In the genomic region with DNA sequence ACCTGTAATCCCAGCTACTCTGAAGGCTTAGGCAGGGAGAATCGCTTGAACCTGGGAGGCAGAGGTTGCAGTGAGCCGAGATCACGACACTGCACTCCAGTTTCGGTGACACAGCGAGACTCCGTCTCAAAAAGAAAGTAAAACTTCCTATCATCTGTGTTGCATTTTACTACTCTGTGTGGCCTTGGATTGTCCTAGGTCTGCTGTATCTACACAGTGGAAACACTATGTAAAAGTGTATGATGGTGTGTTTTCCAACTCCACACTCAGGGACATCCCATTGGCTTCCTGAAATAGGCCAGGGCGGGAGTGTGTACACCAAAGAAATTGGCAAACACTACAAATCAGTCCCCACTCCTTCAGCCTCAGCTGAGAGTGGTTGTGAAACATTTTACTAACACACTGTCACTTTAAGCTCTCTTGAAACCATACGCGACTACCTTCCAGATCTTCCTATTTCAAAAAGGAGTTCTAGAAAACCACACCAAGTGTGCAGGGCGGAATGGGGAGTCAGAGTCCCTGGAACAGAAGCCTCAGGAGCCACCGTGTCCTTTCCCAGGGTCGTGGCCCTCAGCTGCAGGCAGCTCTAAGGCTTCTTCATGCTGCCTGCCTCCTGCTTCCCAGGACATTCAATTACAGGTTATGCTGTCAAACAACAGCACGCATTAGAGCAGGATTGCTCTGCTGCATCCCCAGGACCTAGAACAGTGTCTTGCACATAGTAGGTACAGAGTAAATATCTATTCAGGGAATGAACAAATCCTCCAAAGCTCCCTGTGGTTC, we compare ENCODE assay signal across 8 cellular contexts.
A peak's percentile ranks its signal among the peaks of the same experiment; 100 is the strongest.
DNase-seq lines count a peak whose midpoint lies in the region; ATAC-seq and TF ChIP-seq lines count a peak whose summit lies in the region.

No MANE protein-coding gene starts in this region.

- DNase-seq in fibroblast of the conjunctiva (ENCODE audit: low read depth) (peak; percentile 20), spleen (no peak), COLO829 (ENCODE audit: low spot score) (no peak), NK-92 (lab: John Stamatoyannopoulos, UW; ENCODE audit: unreplicated experiment) (no peak), activated gamma-delta T cell treated with Interleukin-2 at 50 U/mL for 16 hours (no peak)
- no peak for DNase-seq in activated T-cell treated with anti-CD3 and anti-CD28 coated beads, Interleukin-2, amount 50 U/mL, for 4 hours

- H3K9me3 Mint-ChIP-seq in activated T-cell treated with anti-CD3 and anti-CD28 coated beads, Interleukin-2, amount 50 U/mL, for 4 hours = no peaks in the 10 kb centered on the region

- peak overlapping the region in 7 of 8 donors; percentile 8 to 59 (median 17) for H3K4me3 ChIP-seq in spleen

- no peak for TF ChIP-seq POLR2A in spleen (IDR thresholded peaks at IDR 0.05)

- peaks cover 2% of the 10 kb centered on the region for H3K27me3 Mint-ChIP-seq in activated T-cell treated with anti-CD3 and anti-CD28 coated beads, Interleukin-2, amount 50 U/mL, for 4 hours (ENCODE audit: low read depth)

- H3K4me1 Mint-ChIP-seq in activated T-cell treated with anti-CD3 and anti-CD28 coated beads, Interleukin-2, amount 50 U/mL, for 4 hours (ENCODE audit: low read depth) = no peaks in the 10 kb centered on the region

- no peaks in the 10 kb centered on the region for H3K36me3 Mint-ChIP-seq in activated T-cell treated with anti-CD3 and anti-CD28 coated beads, Interleukin-2, amount 50 U/mL, for 4 hours (ENCODE audit: insufficient read depth)

- H3K4me1 ChIP-seq in spleen = peaks cover 0 to 15% (median 10%) of the 10 kb centered on the region in 6 donors

- H3K4me3 Mint-ChIP-seq in activated T-cell treated with anti-CD3 and anti-CD28 coated beads, Interleukin-2, amount 50 U/mL, for 4 hours = no peak overlapping the region

- no peaks in the 10 kb centered on the region for H3K36me3 ChIP-seq in spleen

- H3K27me3 ChIP-seq in spleen (replicated peaks in 1 of 7) = no peaks in the 10 kb centered on the region

- no peaks in the 10 kb centered on the region for H3K9me3 ChIP-seq in spleen

- TF ChIP-seq CTCF in spleen (IDR thresholded peaks at IDR 0.05 in 8 of 11, conservative IDR thresholded peaks at IDR 0.05 in 3 of 11) = no peak

- H3K27ac ChIP-seq in spleen = peak overlapping the region in 7 of 8 donors; percentile 39 to 79 (median 74)

- ATAC-seq in GM19035 (IDR thresholded peaks at IDR 0.05; ENCODE audit: unreplicated experiment) (peak; percentile 48), HG03565 (IDR thresholded peaks at IDR 0.05; ENCODE audit: unreplicated experiment) (peak; percentile 30)
- no peak for ATAC-seq in activated T-cell treated with anti-CD3 and anti-CD28 coated beads, Interleukin-2, amount 50 U/mL, for 4 hours

- intact Hi-C loops in spleen (cut with DNase I; ENCODE audit: low total_unique reads) = no loop called here

- WGBS in spleen, 5 donors = 48 to 75% (median 67%) methylated on average over 13 of the region's 13 CpGs

Comparison
In these comparisons a context has a peak if more than half of its experiments do, and no peak if none do; other contexts are left out.
1. ATAC-seq: peak in GM19035 (single experiment) and HG03565 (single experiment); none in activated T-cell treated with anti-CD3 and anti-CD28 coated beads, Interleukin-2, amount 50 U/mL, for 4 hours (0 of 2).